In the genomic region with DNA sequence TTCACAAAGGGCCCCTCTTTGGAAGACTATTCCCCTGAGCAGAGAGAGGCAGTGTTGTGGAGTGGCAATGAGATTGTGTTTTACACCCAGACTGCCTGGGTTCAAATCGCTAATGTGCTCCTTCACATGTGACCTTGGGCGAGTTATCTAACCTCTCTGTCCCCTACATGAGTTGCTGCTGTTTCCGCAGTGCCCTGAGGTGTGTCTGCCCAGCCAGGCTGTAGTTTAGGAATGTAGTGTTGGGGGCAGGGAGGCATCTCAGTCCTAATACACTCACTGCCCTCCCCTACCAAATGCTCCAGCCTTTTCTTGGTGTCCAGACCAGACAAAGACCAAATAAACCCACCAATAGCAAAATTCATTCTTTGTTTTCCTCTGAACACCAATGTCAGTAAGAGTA, we compare ENCODE assay signal across 18 cellular contexts.
"Had no signal": no experiment of that assay in that cellular context is flagged by ENCODE, and none has a peak within 500 bp of the region (broad histone marks: within the 10 kb centered on the region; RNA-seq: fewer than 3 reads in every experiment).

No MANE protein-coding gene starts in this region.

- H3K4me1 Mint-ChIP-seq: activated naive CD8-positive, alpha-beta T cell treated with anti-CD3 and anti-CD28 coated beads, Interleukin-2, amount 50 U/mL, for 24 hours; activated T-helper 17 cell treated with anti-CD3 and anti-CD28 coated beads, Interleukin-2, amount 50 U/mL, for 72 hours had no signal

- H3K9me3 Mint-ChIP-seq: activated T-helper 17 cell treated with anti-CD3 and anti-CD28 coated beads, Interleukin-2, amount 50 U/mL, for 72 hours had no signal

- ATAC-seq: activated CD4-positive, CD25-positive, alpha-beta regulatory T cell treated with anti-CD3 and anti-CD28 coated beads, Interleukin-2, amount 50 U/mL, for 24 hours; activated naive CD8-positive, alpha-beta T cell treated with anti-CD3 and anti-CD28 coated beads, Interleukin-2, amount 50 U/mL, for 24 hours; activated T-helper 17 cell treated with anti-CD3 and anti-CD28 coated beads, Interleukin-2, amount 50 U/mL, for 72 hours; mucosa of descending colon; T-helper 17 cell had no signal

- H3K4me1 ChIP-seq: pancreas had no signal

- H3K27ac ChIP-seq: epithelial cell of prostate, pancreas, tibial nerve had no signal

- H3K27ac Mint-ChIP-seq: activated naive CD4-positive, alpha-beta T cell treated with anti-CD3 and anti-CD28 coated beads for 36 hours; activated naive CD8-positive, alpha-beta T cell treated with anti-CD3 and anti-CD28 coated beads, Interleukin-2, amount 50 U/mL, for 24 hours; activated T-helper 17 cell treated with anti-CD3 and anti-CD28 coated beads, Interleukin-2, amount 50 U/mL, for 72 hours; naive thymus-derived CD4-positive, alpha-beta T cell; T-helper 17 cell had no signal

- H3K27me3 ChIP-seq: heart left ventricle, tibial nerve had no signal

- H3K9me3 ChIP-seq: mucosa of descending colon, pancreas had no signal

- H3K27me3 Mint-ChIP-seq: activated naive CD8-positive, alpha-beta T cell treated with anti-CD3 and anti-CD28 coated beads, Interleukin-2, amount 50 U/mL, for 24 hours had no signal

- H3K4me3 Mint-ChIP-seq: activated naive CD4-positive, alpha-beta T cell treated with anti-CD3 and anti-CD28 coated beads for 36 hours; activated naive CD8-positive, alpha-beta T cell treated with anti-CD3 and anti-CD28 coated beads, Interleukin-2, amount 50 U/mL, for 24 hours; activated T-helper 17 cell treated with anti-CD3 and anti-CD28 coated beads, Interleukin-2, amount 50 U/mL, for 72 hours; naive thymus-derived CD4-positive, alpha-beta T cell; T-helper 17 cell had no signal

- FAIRE-seq: frontal cortex, pancreas, TTC549 had no signal

- H3K36me3 ChIP-seq: heart left ventricle, pancreas, tibial nerve had no signal

- DNase-seq: activated CD4-positive, alpha-beta T cell treated with anti-CD3 and anti-CD28 coated beads, Interleukin-2, amount 50 U/mL, for 1 hour; activated naive CD4-positive, alpha-beta T cell treated with anti-CD3 and anti-CD28 coated beads for 36 hours; activated naive CD8-positive, alpha-beta T cell treated with anti-CD3 and anti-CD28 coated beads, Interleukin-2, amount 50 U/mL, for 24 hours; activated T-cell treated with anti-CD3 and anti-CD28 coated beads for 4 hours; aorta; dermis blood vessel endothelial cell; heart left ventricle; mucosa of descending colon; naive thymus-derived CD4-positive, alpha-beta T cell; pancreas; stimulated activated naive CD4-positive, alpha-beta T cell; T-helper 17 cell had no signal

- H3K4me3 ChIP-seq: heart left ventricle, mucosa of descending colon, pancreas, tibial nerve had no signal
